In the genomic region with DNA sequence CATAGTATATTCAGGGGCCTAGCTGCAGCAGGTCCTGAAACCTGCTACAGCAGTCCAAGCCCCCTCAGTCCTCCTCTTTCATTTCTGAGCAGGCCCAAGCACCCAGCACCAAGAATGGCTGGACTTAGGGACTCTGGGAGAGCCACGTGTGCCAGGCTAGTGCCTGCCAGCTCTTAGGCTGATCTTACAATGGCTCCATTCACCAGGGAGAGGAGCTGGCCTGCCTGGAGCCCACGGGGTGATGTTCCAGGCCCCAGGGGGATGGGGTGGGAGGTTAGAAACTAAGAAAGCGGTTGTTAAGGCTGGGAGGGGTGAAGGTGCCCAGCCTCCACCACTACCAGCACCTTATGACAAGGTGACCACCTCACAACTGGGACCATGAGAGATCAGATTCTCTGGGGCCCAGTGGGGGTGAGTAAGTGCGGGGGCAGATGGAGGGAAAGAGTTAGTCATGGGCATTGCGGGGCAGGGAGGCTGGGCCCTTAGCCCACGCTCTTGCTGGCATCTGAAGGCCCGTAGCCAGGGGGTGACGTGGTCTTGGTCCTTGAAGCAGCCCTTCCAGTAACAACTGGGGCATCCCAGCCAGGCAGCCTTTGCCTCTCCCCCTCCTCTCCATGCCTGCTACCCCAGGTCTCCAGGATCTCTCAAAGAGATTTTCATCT, we compare ENCODE assay signal across 11 cellular contexts. TPM values are rescaled to one million over a fixed set of nuclear protein-coding genes. Genes with fewer than 3 reads are reported as not detected.
DNase-seq lines count a peak whose midpoint lies in the region; ATAC-seq and TF ChIP-seq lines count a peak whose summit lies in the region.
"Had no signal": no experiment of that assay in that cellular context is flagged by ENCODE, and none has a peak within 500 bp of the region (broad histone marks: within the 10 kb centered on the region; RNA-seq: fewer than 3 reads in every experiment).

No MANE protein-coding gene starts in this region.

- DNase-seq in G401 (ENCODE audit: low spot score) (peak; percentile 37), RPMI7951 (ENCODE audit: low read depth) (peak; percentile 88), epithelial cell of esophagus (ENCODE audit: low read depth) (peak; percentile 74), renal cortical epithelial cell (ENCODE audit: low read depth) (peak; percentile 55), OCI-LY7 (ENCODE audit: low spot score) (no peak), HK-2 (ENCODE audit: unreplicated experiment) (no peak), NCI-H748 treated with DMSO at 0.1 percent for 48 hours (lab: John Stamatoyannopoulos, UW) (no peak)
- DNase-seq: DMS153, esophagus squamous epithelium had no signal

- no peak overlapping the region for H3K4me2 ChIP-seq in OCI-LY7 (ENCODE audit: low read length)

- no peak for TF ChIP-seq CTCF in epithelial cell of esophagus (IDR thresholded peaks at IDR 0.05; ENCODE audit: insufficient read depth, low read depth, low read length, missing control alignments)
- no peak for TF ChIP-seq CTCF in OCI-LY7 (conservative IDR thresholded peaks at IDR 0.05; ENCODE audit: low read length)

- no peaks in the 10 kb centered on the region for H3K79me2 ChIP-seq in OCI-LY7 (ENCODE audit: insufficient read depth, low read depth, low read length)

- POLR2A ChIA-PET in OCI-LY7 (lab: Charles Lee): interaction anchor here (0.6 kb wide), 1 partner anchor 19 kb away, joined by 4 read pairs; no protein-coding TSS in a partner anchor

- no peaks in the 10 kb centered on the region for H4K20me1 ChIP-seq in OCI-LY7 (ENCODE audit: insufficient read depth, low read length)

- no peak for ATAC-seq in GM18511 (IDR thresholded peaks at IDR 0.05; ENCODE audit: unreplicated experiment)

- no peaks in the 10 kb centered on the region for H3K9me3 ChIP-seq in OCI-LY7 (ENCODE audit: low read length)
- H3K9me3 ChIP-seq: esophagus squamous epithelium had no signal

- in situ Hi-C loops in G401 (cut with HindIII; ENCODE audit: low sequenced_read_pairs): no loop called here

- no peak overlapping the region for H3K27ac ChIP-seq in OCI-LY7 (ENCODE audit: low read depth, low read length, poor library complexity, severe bottlenecking)
- H3K27ac ChIP-seq: esophagus squamous epithelium, SK-N-MC had no signal

- H3K36me3 ChIP-seq in OCI-LY7 (ENCODE audit: insufficient read depth, low read length): no peaks in the 10 kb centered on the region
- H3K36me3 ChIP-seq: esophagus squamous epithelium had no signal

- H3K4me3 ChIP-seq in epithelial cell of esophagus (ENCODE audit: low read length) (no peak overlapping the region), OCI-LY7 (ENCODE audit: low read depth, low read length, poor library complexity, severe bottlenecking) (no peak overlapping the region)
- H3K4me3 ChIP-seq: esophagus squamous epithelium, SK-N-MC had no signal

- CTCF ChIA-PET in OCI-LY7 (lab: Charles Lee; ENCODE audit: unreplicated experiment): no interaction called here

- no peaks in the 10 kb centered on the region for H3K4me1 ChIP-seq in OCI-LY7 (ENCODE audit: insufficient read depth, low read length, poor library complexity, severe bottlenecking)

- H3K9me2 ChIP-seq in OCI-LY7 (ENCODE audit: insufficient read depth, low read length): no peaks in the 10 kb centered on the region

- BruUV-seq in OCI-LY7 (replicated peaks; lab: Mats Ljungman, UMichigan): no TSS peak

- H2AFZ ChIP-seq in OCI-LY7 (ENCODE audit: low read length): no peak overlapping the region

- intact Hi-C loops in OCI-LY7 (cut with micrococcal nuclease; ENCODE audit: unreplicated experiment): no loop called here

RNA-seq across cellular contexts. Expression of a gene that starts 30.3 kb away (rescaled TPM):
- total RNA-seq in G401 (2014; rRNA removed; shearing (Covaris generic)): 111 and 171 TPM in 2 replicates
- 680 and 835 TPM in 2 replicates for total RNA-seq in RPMI7951 (2014; rRNA removed; shearing (Covaris generic))
- total RNA-seq in renal cortical epithelial cell (309 and 384 TPM in 2 replicates), OCI-LY7 (2022) (113 and 116 TPM in 2 replicates)
- 35.5 and 35.7 TPM in 2 replicates for total RNA-seq in OCI-LY7 (2014; rRNA removed; shearing (Covaris generic))

Comparison
In these comparisons a context has a peak if more than half of its experiments do, and no peak if none do; other contexts are left out.
1. DNase-seq: peak in G401 (single experiment), RPMI7951 (single experiment), epithelial cell of esophagus (single experiment) and renal cortical epithelial cell (single experiment); none in OCI-LY7 (single experiment), HK-2 (single experiment) and NCI-H748 treated with DMSO at 0.1 percent for 48 hours (single experiment).